In the genomic region with DNA sequence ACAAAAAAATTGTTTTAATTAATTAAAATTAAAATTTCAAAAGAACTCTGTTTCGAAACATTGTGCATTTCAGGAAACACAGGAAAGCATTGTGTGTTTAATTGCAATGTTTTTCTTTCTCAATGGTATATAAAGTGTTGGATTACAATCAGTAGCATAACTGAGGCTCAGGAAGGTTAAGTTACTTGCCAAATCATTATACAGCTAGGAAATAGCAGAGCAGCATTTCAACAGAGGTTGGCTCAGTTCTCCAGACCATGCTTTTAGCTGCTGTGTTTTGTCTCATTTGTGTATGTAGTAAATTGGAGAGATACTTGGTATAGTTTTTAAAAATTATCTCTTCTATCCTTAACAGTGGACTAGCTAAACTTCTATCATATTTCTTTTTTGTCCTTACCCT, we compare ENCODE assay signal across 17 cellular contexts. TPM values are rescaled to one million over a fixed set of nuclear protein-coding genes. Genes with fewer than 3 reads are reported as not detected.
DNase-seq lines count a peak whose midpoint lies in the region; ATAC-seq, FAIRE-seq and TF ChIP-seq lines count a peak whose summit lies in the region.
"Had no signal": no experiment of that assay in that cellular context is flagged by ENCODE, and none has a peak within 500 bp of the region (broad histone marks: within the 10 kb centered on the region; RNA-seq: fewer than 3 reads in every experiment).

No MANE protein-coding gene starts in this region.

- no peak for TF ChIP-seq RAD21 in IMR-90 (IDR thresholded peaks at IDR 0.05; ENCODE audit: low read length)

- H3K27me3 ChIP-seq in IMR-90 (ENCODE audit: control insufficient read depth, insufficient read depth, low read length) (no peaks in the 10 kb centered on the region), endothelial cell of umbilical vein (ENCODE audit: control insufficient read depth in 2 of 2, insufficient read depth in 2 of 2, low read length in 2 of 2) (no peaks in the 10 kb centered on the region)
- H3K27me3 ChIP-seq: BLaER1 had no signal

- no peak overlapping the region for H2AFZ ChIP-seq in IMR-90 (replicated peaks; ENCODE audit: low read length, poor library complexity)
- H2AFZ ChIP-seq in endothelial cell of umbilical vein (ENCODE audit: low read depth, low read length), result no peak overlapping the region

- H3K9me3 Mint-ChIP-seq in T-cell, result no peaks in the 10 kb centered on the region
- H3K9me3 Mint-ChIP-seq: CD8-positive, alpha-beta memory T cell; HFFc6 had no signal

- H3K4me2 ChIP-seq in IMR-90 (ENCODE audit: low read depth, low read length) (no peak overlapping the region), endothelial cell of umbilical vein (ENCODE audit: insufficient read depth, low read length) (no peak overlapping the region)
- H3K4me2 ChIP-seq: A549, BLaER1 had no signal

- intact Hi-C loops in IMR-90 (cut with micrococcal nuclease) (no loop called here), endothelial cell of umbilical vein (cut with micrococcal nuclease) (no loop called here)

- no peaks in the 10 kb centered on the region for H3K79me2 ChIP-seq in endothelial cell of umbilical vein (ENCODE audit: control insufficient read depth, insufficient read depth, low read length)

- peaks cover 3 to 4% of the 10 kb centered on the region in 2 experiments; a peak in 3 of 4 replicates for H3K79me1 ChIP-seq in IMR-90 (ENCODE audit: low read depth in 1 of 2, low read length in 2 of 2)

- WGBS in IMR-90 (ENCODE audit: extremely low coverage in 2 of 2, insufficient read length in 1 of 2), 2 experiments, result no CpG with 5 or more reads among the region's 1 CpG

- no peak for ATAC-seq in IMR-90 (ENCODE audit: low read depth)
- ATAC-seq in HG03045 (IDR thresholded peaks at IDR 0.05; ENCODE audit: unreplicated experiment), result no peak
- no peak for ATAC-seq in T-cell (replicated peaks in 1 of 4)
- ATAC-seq: A549 had no signal

- no peak overlapping the region for H2BK5ac ChIP-seq in IMR-90 (ENCODE audit: low read depth, low read length, poor library complexity, severe bottlenecking)

- no peak overlapping the region for H4K5ac ChIP-seq in IMR-90 (ENCODE audit: low read depth, low read length)

- no peak overlapping the region for H3K23ac ChIP-seq in IMR-90 (ENCODE audit: low read depth, low read length)

- no peak overlapping the region for H3K18ac ChIP-seq in IMR-90 (ENCODE audit: low read depth, low read length)

- H3K27ac Mint-ChIP-seq in T-cell, result no peak overlapping the region
- H3K27ac Mint-ChIP-seq: HFFc6 had no signal

- no peak overlapping the region for H2BK20ac ChIP-seq in IMR-90 (ENCODE audit: low read depth, low read length)

- H3K4me1 ChIP-seq in IMR-90 (ENCODE audit: control insufficient read depth, insufficient read depth, low read length) (no peaks in the 10 kb centered on the region), endothelial cell of umbilical vein (ENCODE audit: control insufficient read depth, extremely low read depth, insufficient read depth, low read length) (no peaks in the 10 kb centered on the region)
- H3K4me1 ChIP-seq: A549, BLaER1, Caco-2 had no signal

- H2AK5ac ChIP-seq in IMR-90 (ENCODE audit: low read depth, low read length), result no peak overlapping the region

- H3K9me3 ChIP-seq in IMR-90 (ENCODE audit: control insufficient read depth, insufficient read depth, low read length) (no peaks in the 10 kb centered on the region), endothelial cell of umbilical vein (replicated peaks; ENCODE audit: control insufficient read depth, insufficient read depth, low read length) (no peaks in the 10 kb centered on the region)
- H3K9me3 ChIP-seq: A549, BLaER1, Caco-2 had no signal

- H4K91ac ChIP-seq in IMR-90 (ENCODE audit: insufficient read depth, low read depth, low read length), result no peak overlapping the region

- H2AK9ac ChIP-seq in IMR-90 (replicated peaks; ENCODE audit: low read depth, low read length, poor library complexity), result no peak overlapping the region

- no peaks in the 10 kb centered on the region for H3K4me1 Mint-ChIP-seq in T-cell
- H3K4me1 Mint-ChIP-seq: CD8-positive, alpha-beta memory T cell had no signal

- no peak for TF ChIP-seq CTCF in IMR-90 (conservative IDR thresholded peaks at IDR 0.05; ENCODE audit: low read depth, low read length)
- TF ChIP-seq CTCF in endothelial cell of umbilical vein (IDR thresholded peaks at IDR 0.05; ENCODE audit: extremely low read depth in 1 of 2, insufficient read depth in 1 of 2, low read depth in 1 of 2, low read length in 2 of 2), result no peak
- no peak for TF ChIP-seq CTCF in fibroblast of villous mesenchyme (IDR thresholded peaks at IDR 0.05; ENCODE audit: insufficient read depth, low read depth, low read length)

- H3K56ac ChIP-seq in IMR-90 (ENCODE audit: extremely low read depth, insufficient read depth, low read length), result no peak overlapping the region

- FAIRE-seq in endothelial cell of umbilical vein (lab: Jason Lieb, UNC), result no peak
- FAIRE-seq: A549, GM19239 had no signal

- H3K9ac ChIP-seq in IMR-90 (ENCODE audit: low read depth, low read length) (no peak overlapping the region), endothelial cell of umbilical vein (replicated peaks; ENCODE audit: extremely low read depth, insufficient read depth, low read length) (no peak overlapping the region)
- H3K9ac ChIP-seq: BLaER1 had no signal

- H2BK15ac ChIP-seq in IMR-90 (ENCODE audit: low read depth, low read length), result no peak overlapping the region

- H3K4ac ChIP-seq in IMR-90 (ENCODE audit: low read depth, low read length), result no peak overlapping the region

- H4K8ac ChIP-seq in IMR-90 (ENCODE audit: low read depth in 2 of 2, low read length in 2 of 2), result no peak overlapping the region

- peaks cover 40% of the 10 kb centered on the region for H3K36me3 Mint-ChIP-seq in T-cell

- dilution Hi-C loops in IMR-90 (cut with HindIII; ENCODE audit: low sequenced_read_pairs, unreplicated experiment) (no loop called here), endothelial cell of umbilical vein (cut with MboI; ENCODE audit: extremely low pct_ligation_motif_present, low sequenced_read_pairs) (no loop called here)

- CTCF ChIA-PET in IMR-90 (lab: Yijun Ruan, JAX) (no interaction called here), endothelial cell of umbilical vein (lab: Charles Lee) (no interaction called here), T-cell (lab: Charles Lee) (interaction anchor here in 1 of 2 donors (0.6 kb wide), 1 partner anchor 11 kb away, joined by 3 read pairs; no protein-coding TSS in a partner anchor)

- no peak overlapping the region for H2BK120ac ChIP-seq in IMR-90 (ENCODE audit: low read depth, low read length)

- in situ Hi-C loops in IMR-90 (cut with MboI; ENCODE audit: low sequenced_read_pairs), result no loop called here

- POLR2A ChIA-PET in IMR-90 (lab: Charles Lee; ENCODE audit: unreplicated experiment) (no interaction called here), endothelial cell of umbilical vein (lab: Charles Lee) (no interaction called here), T-cell (lab: Charles Lee) (no interaction called here)

- H3K4me3 Mint-ChIP-seq in T-cell, result no peak overlapping the region
- H3K4me3 Mint-ChIP-seq: CD8-positive, alpha-beta memory T cell; HFFc6 had no signal

- TF ChIP-seq POLR2A in IMR-90 (IDR thresholded peaks at IDR 0.05; ENCODE audit: low read depth, low read length), result no peak
- no peak for TF ChIP-seq POLR2A in endothelial cell of umbilical vein (IDR thresholded peaks at IDR 0.05; ENCODE audit: low read depth, low read length)

- DNase-seq in IMR-90 (peak; percentile 8), endothelial cell of umbilical vein (ENCODE audit: low read depth, low spot score) (peak; percentile 7), fibroblast of villous mesenchyme (ENCODE audit: low read depth) (peak; percentile 29), renal cortical epithelial cell (ENCODE audit: low read depth) (peak; percentile 7), globus pallidus (ENCODE audit: low spot score) (no peak), T-cell (no peak)
- DNase-seq: AML-193; Caco-2; CD8-positive, alpha-beta memory T cell; DMS53; GF-D8; HCEC 1CT; HFFc6 had no signal

- H3K27ac ChIP-seq in IMR-90 (ENCODE audit: insufficient read depth, low read length), result peak overlapping the region; percentile 34; the same call in 1 of the 2 replicates
- no peak overlapping the region for H3K27ac ChIP-seq in endothelial cell of umbilical vein (ENCODE audit: insufficient read depth, low read depth, low read length)
- H3K27ac ChIP-seq: A549, BLaER1 had no signal

- no peaks in the 10 kb centered on the region for H3K27me3 Mint-ChIP-seq in T-cell
- H3K27me3 Mint-ChIP-seq: CD8-positive, alpha-beta memory T cell had no signal

- H3K36me3 ChIP-seq in IMR-90 (ENCODE audit: control insufficient read depth, insufficient read depth, low read length) (peaks cover 60% of the 10 kb centered on the region), endothelial cell of umbilical vein (ENCODE audit: control insufficient read depth in 2 of 2, extremely low read depth in 1 of 2, insufficient read depth in 2 of 2, low read length in 2 of 2) (peaks cover 11 to 13% of the 10 kb centered on the region in 2 experiments)

- H3K9me1 ChIP-seq in IMR-90 (ENCODE audit: insufficient read depth, low read length) (no peaks in the 10 kb centered on the region), endothelial cell of umbilical vein (replicated peaks; ENCODE audit: control insufficient read depth, extremely low read depth, insufficient read depth, low read length) (no peaks in the 10 kb centered on the region)

- no peak overlapping the region for H3K14ac ChIP-seq in IMR-90 (replicated peaks; ENCODE audit: low read depth, low read length)

- no peaks in the 10 kb centered on the region; the same call in 1 of the 2 replicates for H4K20me1 ChIP-seq in IMR-90 (ENCODE audit: insufficient read depth, low read length)
- no peaks in the 10 kb centered on the region for H4K20me1 ChIP-seq in endothelial cell of umbilical vein (replicated peaks; ENCODE audit: control insufficient read depth, extremely low read depth, insufficient read depth, low read length)
- H4K20me1 ChIP-seq: BLaER1 had no signal

- H3K4me3 ChIP-seq in IMR-90 (ENCODE audit: insufficient read depth, low read depth, low read length) (no peak overlapping the region), endothelial cell of umbilical vein (replicated peaks in 1 of 3; ENCODE audit: insufficient read depth in 1 of 3, low read depth in 1 of 3, low read length in 3 of 3) (no peak overlapping the region), fibroblast of villous mesenchyme (ENCODE audit: low read depth, low read length) (no peak overlapping the region)
- H3K4me3 ChIP-seq: A549, BLaER1 had no signal

- BruUV-seq in IMR-90 (replicated peaks; lab: Mats Ljungman, UMichigan) (no TSS peak), endothelial cell of umbilical vein (replicated peaks; lab: Mats Ljungman, UMichigan) (no TSS peak)

RNA-seq across cellular contexts. Expression of gene CAMLG, which starts 30.0 kb away (rescaled TPM):
- total RNA-seq in IMR-90 (2012; rRNA removed) (13.1 and 24.7 TPM in 2 replicates), endothelial cell of umbilical vein (32.9 and 33.3 TPM in 2 replicates), fibroblast of villous mesenchyme (21.9 and 33.2 TPM in 2 replicates), renal cortical epithelial cell (27.8 and 34.9 TPM in 2 replicates), T-cell (10 to 100 TPM; 26.7 to 34.6 (median 32.5) TPM)
- polyA plus RNA-seq in IMR-90 (2012; rRNA removed) (10.6 and 11.9 TPM in 2 replicates), endothelial cell of umbilical vein (10.2 and 14.7 TPM in 2 replicates)
- 10.2 and 12.7 TPM in 2 replicates for polyA plus RNA-seq in IMR-90 (2012; cell fraction: cytosol; rRNA removed)
- polyA plus RNA-seq in IMR-90 (2012; cell fraction: nucleus; rRNA removed; ENCODE audit: low replicate concordance), result 2.8 and 5.9 TPM in 2 replicates
- polyA plus RNA-seq in endothelial cell of umbilical vein (2011; cell fraction: cytosol; rRNA removed), result 18.9 and 20.3 TPM in 2 replicates
- 6.8 and 8.7 TPM in 2 replicates for polyA plus RNA-seq in endothelial cell of umbilical vein (2011; cell fraction: nucleus; rRNA removed)
- polyA plus RNA-seq in endothelial cell of umbilical vein (2012), result 40.5 and 40.9 TPM in 2 replicates
- 6.0 and 6.4 TPM in 2 replicates for polyA minus RNA-seq in endothelial cell of umbilical vein
- 7.1 TPM for polyA minus RNA-seq in endothelial cell of umbilical vein (2011; cell fraction: cytosol; rRNA and poly(A)+ RNA removed)
- polyA minus RNA-seq in endothelial cell of umbilical vein (2011; cell fraction: nucleus; rRNA and poly(A)+ RNA removed), result 2.4 and 2.8 TPM in 2 replicates

RNA-seq across cellular contexts. Expression of gene DDX46, which starts 50.3 kb away (rescaled TPM):
- total RNA-seq in IMR-90 (2012; rRNA removed), result 26.0 and 31.9 TPM in 2 replicates
- polyA plus RNA-seq in IMR-90 (2012; rRNA removed), result 19.3 and 22.5 TPM in 2 replicates
- polyA plus RNA-seq in IMR-90 (2012; cell fraction: cytosol; rRNA removed), result 4.0 and 5.7 TPM in 2 replicates
- 7.2 and 40.2 TPM in 2 replicates for polyA plus RNA-seq in IMR-90 (2012; cell fraction: nucleus; rRNA removed; ENCODE audit: low replicate concordance)
- total RNA-seq in endothelial cell of umbilical vein, result 58.0 and 65.2 TPM in 2 replicates
- polyA plus RNA-seq in endothelial cell of umbilical vein, result 8.8 and 16.0 TPM in 2 replicates
- polyA plus RNA-seq in endothelial cell of umbilical vein (2011; cell fraction: cytosol; rRNA removed), result 18.4 and 19.1 TPM in 2 replicates
- 53.0 and 73.9 TPM in 2 replicates for polyA plus RNA-seq in endothelial cell of umbilical vein (2011; cell fraction: nucleus; rRNA removed)
- polyA plus RNA-seq in endothelial cell of umbilical vein (2012), result 42.5 and 57.4 TPM in 2 replicates
- 31.9 and 50.3 TPM in 2 replicates for polyA minus RNA-seq in endothelial cell of umbilical vein
- 62.3 TPM for polyA minus RNA-seq in endothelial cell of umbilical vein (2011; cell fraction: cytosol; rRNA and poly(A)+ RNA removed)
- polyA minus RNA-seq in endothelial cell of umbilical vein (2011; cell fraction: nucleus; rRNA and poly(A)+ RNA removed), result 55.6 and 69.5 TPM in 2 replicates
- total RNA-seq in fibroblast of villous mesenchyme, result 26.1 and 29.8 TPM in 2 replicates
- total RNA-seq in renal cortical epithelial cell, result 12.7 and 39.0 TPM in 2 replicates
- total RNA-seq in T-cell, result 10 to 100 TPM; 53.9 to 69.5 (median 65.7) TPM

RNA-seq across cellular contexts. Expression of gene SEC24A, which starts 59.7 kb away (rescaled TPM):
- 28.1 and 31.7 TPM in 2 replicates for total RNA-seq in IMR-90 (2012; rRNA removed)
- polyA plus RNA-seq in IMR-90 (2012; rRNA removed), result 23.9 and 25.4 TPM in 2 replicates
- 7.1 and 9.5 TPM in 2 replicates for polyA plus RNA-seq in IMR-90 (2012; cell fraction: cytosol; rRNA removed)
- polyA plus RNA-seq in IMR-90 (2012; cell fraction: nucleus; rRNA removed; ENCODE audit: low replicate concordance), result 8.4 and 26.1 TPM in 2 replicates
- 28.6 and 30.0 TPM in 2 replicates for total RNA-seq in endothelial cell of umbilical vein
- polyA plus RNA-seq in endothelial cell of umbilical vein, result 19.8 and 20.4 TPM in 2 replicates
- polyA plus RNA-seq in endothelial cell of umbilical vein (2011; cell fraction: cytosol; rRNA removed), result 16.1 and 16.5 TPM in 2 replicates
- polyA plus RNA-seq in endothelial cell of umbilical vein (2011; cell fraction: nucleus; rRNA removed), result 25.0 and 25.5 TPM in 2 replicates
- polyA plus RNA-seq in endothelial cell of umbilical vein (2012), result 15.2 and 16.8 TPM in 2 replicates
- 48.5 and 52.0 TPM in 2 replicates for polyA minus RNA-seq in endothelial cell of umbilical vein
- polyA minus RNA-seq in endothelial cell of umbilical vein (2011; cell fraction: cytosol; rRNA and poly(A)+ RNA removed), result 13.7 TPM
- 43.1 and 55.0 TPM in 2 replicates for polyA minus RNA-seq in endothelial cell of umbilical vein (2011; cell fraction: nucleus; rRNA and poly(A)+ RNA removed)
- 33.5 and 47.9 TPM in 2 replicates for total RNA-seq in fibroblast of villous mesenchyme
- 25.7 and 47.5 TPM in 2 replicates for total RNA-seq in renal cortical epithelial cell
- 10 to 100 TPM; 15.4 to 17.7 (median 16.1) TPM for total RNA-seq in T-cell

Comparison
In these comparisons a context has a peak if more than half of its experiments do, and no peak if none do; other contexts are left out.
1. DNase-seq: peak in IMR-90 (single experiment), endothelial cell of umbilical vein (single experiment), fibroblast of villous mesenchyme (single experiment) and renal cortical epithelial cell (single experiment); none in globus pallidus (single experiment) and T-cell (0 of 34).